12 cellular contexts compared by ENCODE assay signal in genomic region chr14:52693532-52693931, GRCh38. TPM values are rescaled to one million over a fixed set of nuclear protein-coding genes. Genes with fewer than 3 reads are reported as not detected.
DNase-seq lines count a peak whose midpoint lies in the region; ATAC-seq and TF ChIP-seq lines count a peak whose summit lies in the region.
"Had no signal": no experiment of that assay in that cellular context is flagged by ENCODE, and none has a peak within 500 bp of the region (broad histone marks: within the 10 kb centered on the region; RNA-seq: fewer than 3 reads in every experiment).

No MANE protein-coding gene starts in this region.

- ATAC-seq in activated naive CD4-positive, alpha-beta T cell treated with anti-CD3 and anti-CD28 coated beads, Interleukin-2, amount 50 U/mL, for 72 hours = no peak
- no peak for ATAC-seq in naive thymus-derived CD4-positive, alpha-beta T cell
- no peak for ATAC-seq in HG02623 (IDR thresholded peaks at IDR 0.05; ENCODE audit: unreplicated experiment)
- ATAC-seq: right cardiac atrium had no signal

- no peak overlapping the region for H3K27ac Mint-ChIP-seq in Caco-2 (ENCODE audit: unreplicated experiment)
- peak overlapping the region; percentile 72 to 90 for H3K27ac Mint-ChIP-seq in activated naive CD4-positive, alpha-beta T cell treated with anti-CD3 and anti-CD28 coated beads, Interleukin-2, amount 50 U/mL, for 72 hours
- H3K27ac Mint-ChIP-seq in naive thymus-derived CD4-positive, alpha-beta T cell = peak overlapping the region in 6 of 9 donors; percentile 16 to 67 (median 61)

- no peaks in the 10 kb centered on the region for H3K9me3 ChIP-seq in Caco-2
- no peaks in the 10 kb centered on the region for H3K9me3 ChIP-seq in HUES6 (ENCODE audit: control insufficient read depth, insufficient read depth, low read depth, low read length)
- no peaks in the 10 kb centered on the region for H3K9me3 ChIP-seq in naive thymus-derived CD4-positive, alpha-beta T cell (ENCODE audit: control insufficient read depth in 2 of 3, low read length in 3 of 3)
- H3K9me3 ChIP-seq: tibial nerve had no signal

- CTCF ChIA-PET in Caco-2 (lab: Charles Lee) = no interaction called here
- CTCF ChIA-PET in naive thymus-derived CD4-positive, alpha-beta T cell (lab: Charles Lee) = no interaction called here

- no peak overlapping the region for H3K27ac ChIP-seq in HUES6 (ENCODE audit: low read depth, low read length)
- H3K27ac ChIP-seq in naive thymus-derived CD4-positive, alpha-beta T cell (ENCODE audit: low read depth, low read length) = no peak overlapping the region

- peaks cover 38% of the 10 kb centered on the region for H3K4me1 Mint-ChIP-seq in Caco-2 (ENCODE audit: low read depth, unreplicated experiment)
- peaks cover 45 to 67% (median 59%) of the 10 kb centered on the region in 7 donors for H3K4me1 Mint-ChIP-seq in naive thymus-derived CD4-positive, alpha-beta T cell

- intact Hi-C loops in Caco-2 (cut with micrococcal nuclease; ENCODE audit: unreplicated experiment) = loop anchor here (10.0 kb wide), 1 partner anchor 139 kb away; the partner anchor contains the start of genes GPR137C and TXNDC16
- intact Hi-C loops in naive thymus-derived CD4-positive, alpha-beta T cell (cut with micrococcal nuclease) = loop anchor here in 1 of 2 donors (2.0 to 10.0 kb wide), 2 partner anchors 15 to 461 kb away; partner anchors contain the start of gene DDHD1

- H3K4me3 ChIP-seq in Caco-2 (ENCODE audit: low read depth, low read length) (no peak overlapping the region), HUES6 (ENCODE audit: low read depth, low read length) (peak overlapping the region; percentile 91; the same call in 1 of the 2 replicates)
- H3K4me3 ChIP-seq in naive thymus-derived CD4-positive, alpha-beta T cell (ENCODE audit: low read length) = no peak overlapping the region
- H3K4me3 ChIP-seq: tibial nerve had no signal

- no peak overlapping the region for H3K9ac ChIP-seq in HUES6 (ENCODE audit: low read length)

- peak overlapping the region; percentile 93 for H3K4me3 Mint-ChIP-seq in Caco-2 (ENCODE audit: unreplicated experiment)
- H3K4me3 Mint-ChIP-seq in naive thymus-derived CD4-positive, alpha-beta T cell = peak overlapping the region; percentile 15 to 99 (median 72)

- no TSS peak for BruUV-seq in Caco-2 (replicated peaks; lab: Mats Ljungman, UMichigan)

- peaks cover 14% of the 10 kb centered on the region for H3K4me1 ChIP-seq in Caco-2
- peaks cover 12% of the 10 kb centered on the region for H3K4me1 ChIP-seq in HUES6 (ENCODE audit: control insufficient read depth, insufficient read depth, low read length)
- H3K4me1 ChIP-seq in naive thymus-derived CD4-positive, alpha-beta T cell (ENCODE audit: control insufficient read depth in 2 of 2, insufficient read depth in 2 of 2, low read length in 2 of 2) = peaks cover 28 to 30% of the 10 kb centered on the region in 2 donors

- H3K27me3 ChIP-seq in Caco-2 (replicated peaks; ENCODE audit: control insufficient read depth, insufficient read depth, low read length) (no peaks in the 10 kb centered on the region), HUES6 (ENCODE audit: control insufficient read depth, insufficient read depth, low read length) (no peaks in the 10 kb centered on the region)
- H3K27me3 ChIP-seq in naive thymus-derived CD4-positive, alpha-beta T cell (ENCODE audit: control insufficient read depth in 2 of 2, insufficient read depth in 2 of 2, low read length in 2 of 2) = no peaks in the 10 kb centered on the region
- H3K27me3 ChIP-seq: tibial nerve had no signal

- no peak for DNase-seq in Caco-2
- DNase-seq in activated naive CD4-positive, alpha-beta T cell treated with anti-CD3 and anti-CD28 coated beads, Interleukin-2, amount 50 U/mL, for 72 hours (ENCODE audit: low spot score in 2 of 2) = no peak
- DNase-seq in naive thymus-derived CD4-positive, alpha-beta T cell = no peak
- no peak for DNase-seq in GM13977 (ENCODE audit: low spot score)
- no peak for DNase-seq in iPS-NIHi11 (ENCODE audit: low spot score)
- no peak for DNase-seq in SIG-M5 treated with dmso at 0.1 percent for 504 hours (lab: John Stamatoyannopoulos, UW; ENCODE audit: unreplicated experiment)
- DNase-seq: activated CD8-positive, alpha-beta memory T cell treated with anti-CD3 and anti-CD28 coated beads for 24 hours; NCI-H774; right cardiac atrium had no signal

- POLR2A ChIA-PET in Caco-2 (lab: Charles Lee) = no interaction called here
- POLR2A ChIA-PET in naive thymus-derived CD4-positive, alpha-beta T cell (lab: Charles Lee) = interaction anchor here (1.0 kb wide), 1 partner anchor 12 kb away, joined by 3 read pairs; no protein-coding TSS in a partner anchor

- TF ChIP-seq CTCF in Caco-2 (IDR thresholded peaks at IDR 0.05; ENCODE audit: insufficient read depth in 1 of 2, low read depth in 1 of 2, low read length in 1 of 2, severe bottlenecking in 1 of 2, unreplicated experiment in 1 of 2) (no peak), GM13977 (IDR thresholded peaks at IDR 0.05; ENCODE audit: extremely low read depth, insufficient read depth, missing control alignments) (no peak)

- H3K36me3 Mint-ChIP-seq in Caco-2 (ENCODE audit: insufficient read depth, unreplicated experiment) = no peaks in the 10 kb centered on the region
- peaks cover 9 to 38% of the 10 kb centered on the region in 2 donors for H3K36me3 Mint-ChIP-seq in activated naive CD4-positive, alpha-beta T cell treated with anti-CD3 and anti-CD28 coated beads, Interleukin-2, amount 50 U/mL, for 72 hours
- H3K36me3 Mint-ChIP-seq in naive thymus-derived CD4-positive, alpha-beta T cell = peaks cover 4 to 28% (median 5%) of the 10 kb centered on the region in 5 donors

- in situ Hi-C loops in GM13977 (cut with MboI; ENCODE audit: low pct_unique_long_range_greater_than_20kb, low sequenced_read_pairs, unreplicated experiment) = no loop called here

- no peaks in the 10 kb centered on the region for H3K27me3 Mint-ChIP-seq in Caco-2 (ENCODE audit: insufficient read depth, unreplicated experiment)
- H3K27me3 Mint-ChIP-seq in naive thymus-derived CD4-positive, alpha-beta T cell = no peaks in the 10 kb centered on the region

- no peaks in the 10 kb centered on the region for H3K9me3 Mint-ChIP-seq in Caco-2 (ENCODE audit: unreplicated experiment)
- no peaks in the 10 kb centered on the region for H3K9me3 Mint-ChIP-seq in activated naive CD4-positive, alpha-beta T cell treated with anti-CD3 and anti-CD28 coated beads, Interleukin-2, amount 50 U/mL, for 72 hours
- peaks cover 0 to 1% (median 0%) of the 10 kb centered on the region in 11 donors for H3K9me3 Mint-ChIP-seq in naive thymus-derived CD4-positive, alpha-beta T cell

- no peaks in the 10 kb centered on the region for H3K36me3 ChIP-seq in Caco-2 (ENCODE audit: control insufficient read depth, insufficient read depth, low read length)
- H3K36me3 ChIP-seq in HUES6 (ENCODE audit: control insufficient read depth, insufficient read depth, low read length) = no peaks in the 10 kb centered on the region
- peaks cover 0 to 5% (median 0%) of the 10 kb centered on the region in 3 experiments for H3K36me3 ChIP-seq in naive thymus-derived CD4-positive, alpha-beta T cell (ENCODE audit: control insufficient read depth in 2 of 3, insufficient read depth in 3 of 3, low read length in 3 of 3)
- H3K36me3 ChIP-seq: tibial nerve had no signal

RNA-seq across cellular contexts. Expression of gene ERO1A, which starts 1.8 kb away (rescaled TPM):
- 73.6 and 83.4 TPM in 2 replicates for total RNA-seq in Caco-2 (2022)
- total RNA-seq in activated naive CD4-positive, alpha-beta T cell treated with anti-CD3 and anti-CD28 coated beads, Interleukin-2, amount 50 U/mL, for 72 hours = 100 to 1,000 TPM in 1 of 2 donors, 10 to 100 TPM in 1; 95.7 to 205 TPM
- 100 to 1,000 TPM in 1 of 5 experiments, 10 to 100 TPM in 4; 65.3 to 201 (median 68.7) TPM for total RNA-seq in naive thymus-derived CD4-positive, alpha-beta T cell
- 10 to 100 TPM; 32.1 to 33.8 TPM for polyA plus RNA-seq in naive thymus-derived CD4-positive, alpha-beta T cell

RNA-seq across cellular contexts. Expression of gene PSMC6, which starts 13.5 kb away (rescaled TPM):
- 129 and 130 TPM in 2 replicates for total RNA-seq in Caco-2 (2022)
- total RNA-seq in activated naive CD4-positive, alpha-beta T cell treated with anti-CD3 and anti-CD28 coated beads, Interleukin-2, amount 50 U/mL, for 72 hours = 100 to 1,000 TPM; 115 to 156 TPM
- 100 to 1,000 TPM in 1 of 5 experiments, 10 to 100 TPM in 4; 84.8 to 131 (median 95.9) TPM for total RNA-seq in naive thymus-derived CD4-positive, alpha-beta T cell
- polyA plus RNA-seq in naive thymus-derived CD4-positive, alpha-beta T cell = 10 to 100 TPM; 63.8 to 64.4 TPM

RNA-seq across cellular contexts. Expression of gene STYX, which starts 36.4 kb away (rescaled TPM):
- total RNA-seq in Caco-2 (2022) = 23.1 and 24.4 TPM in 2 replicates
- 10 to 100 TPM; 12.8 to 20.9 TPM for total RNA-seq in activated naive CD4-positive, alpha-beta T cell treated with anti-CD3 and anti-CD28 coated beads, Interleukin-2, amount 50 U/mL, for 72 hours
- 10 to 100 TPM; 23.9 to 45.3 (median 29.2) TPM for total RNA-seq in naive thymus-derived CD4-positive, alpha-beta T cell
- polyA plus RNA-seq in naive thymus-derived CD4-positive, alpha-beta T cell = 10 to 100 TPM; 17.2 to 42.8 TPM
